In genomic region chr2:111897924-111898702, GRCh38 we compare ENCODE assay signal across 1 cellular context.
TF ChIP-seq lines count a peak whose summit lies in the region.

Gene MERTK, plus strand, starts transcription at chr2:111898607. Its CDS starts 129 bp downstream, at chr2:111898736.

TF ChIP-seq in HepG2, 621 proteins besides CTCF, POLR2A, EP300 and RAD21 (continued from another document and continues in another):
- TF ChIP-seq PRDM10 (CRISPR knock-in tag; IDR thresholded peaks at IDR 0.05; ENCODE audit: low read depth) = peak; percentile 87; the same call in 1 of the 2 replicates
- no peak for TF ChIP-seq SMARCE1 (IDR thresholded peaks at IDR 0.05; ENCODE audit: borderline replicate concordance)
- TF ChIP-seq RFXAP (CRISPR knock-in tag; IDR thresholded peaks at IDR 0.05; ENCODE audit: borderline replicate concordance) = peak; percentile 81; the same call in 1 of the 2 replicates
- no peak for TF ChIP-seq ZNF124 (CRISPR knock-in tag; IDR thresholded peaks at IDR 0.05)
- TF ChIP-seq HOXA7 (CRISPR knock-in tag; IDR thresholded peaks at IDR 0.05) = no peak
- TF ChIP-seq UBTF (CRISPR knock-in tag; IDR thresholded peaks at IDR 0.05) = peak; percentile 97
- peak; percentile 90; the same call in 1 of the 2 replicates for TF ChIP-seq KDM3A (CRISPR knock-in tag; IDR thresholded peaks at IDR 0.05; ENCODE audit: low read depth)
- TF ChIP-seq NFIB (CRISPR knock-in tag; IDR thresholded peaks at IDR 0.05; ENCODE audit: borderline replicate concordance) = no peak
- no peak; the same call in 1 of the 2 replicates for TF ChIP-seq E2F1 (CRISPR knock-in tag; IDR thresholded peaks at IDR 0.05)
- peak; percentile 78; the same call in 1 of the 2 replicates for TF ChIP-seq AHR (CRISPR knock-in tag; IDR thresholded peaks at IDR 0.05)
- no peak for TF ChIP-seq ZNF780A (CRISPR knock-in tag; IDR thresholded peaks at IDR 0.05)
- TF ChIP-seq SSRP1 (CRISPR knock-in tag; IDR thresholded peaks at IDR 0.05) = no peak; the same call in 1 of the 2 replicates
- no peak for TF ChIP-seq CC2D1A (CRISPR knock-in tag; IDR thresholded peaks at IDR 0.05)
- TF ChIP-seq CREM (IDR thresholded peaks at IDR 0.05) = no peak
- TF ChIP-seq CREM (CRISPR knock-in tag; IDR thresholded peaks at IDR 0.05) = 0 out of 2 replicates have a peak, but pooled peaks have one; percentile 14
- TF ChIP-seq SRSF4 (IDR thresholded peaks at IDR 0.05; ENCODE audit: low read depth, low read length, poor library complexity, severe bottlenecking) = no peak
- TF ChIP-seq REPIN1 (CRISPR knock-in tag; IDR thresholded peaks at IDR 0.05; ENCODE audit: borderline replicate concordance, low read depth) = no peak; the same call in 1 of the 2 replicates
- TF ChIP-seq ZNF44 (CRISPR knock-in tag; IDR thresholded peaks at IDR 0.05) = peak; percentile 94
- TF ChIP-seq ZSCAN29 (CRISPR knock-in tag; conservative IDR thresholded peaks at IDR 0.05) = 0 out of 2 replicates have a peak, but pooled peaks have one; percentile 10
- TF ChIP-seq ZNF224 (CRISPR knock-in tag; IDR thresholded peaks at IDR 0.05) = no peak
- TF ChIP-seq JUNB (CRISPR knock-in tag; IDR thresholded peaks at IDR 0.05; ENCODE audit: borderline replicate concordance) = no peak
- peak; percentile 97 for TF ChIP-seq KAT7 (CRISPR knock-in tag; IDR thresholded peaks at IDR 0.05; ENCODE audit: borderline replicate concordance)
- TF ChIP-seq PRMT3 (CRISPR knock-in tag; IDR thresholded peaks at IDR 0.05; ENCODE audit: borderline replicate concordance, low read depth) = no peak
- 0 out of 2 replicates have a peak, but pooled peaks have one; percentile 24 for TF ChIP-seq NFATC3 (CRISPR knock-in tag; IDR thresholded peaks at IDR 0.05)
- TF ChIP-seq ONECUT2 (CRISPR knock-in tag; IDR thresholded peaks at IDR 0.05) = no peak
- TF ChIP-seq FOXO4 (CRISPR knock-in tag; conservative IDR thresholded peaks at IDR 0.05) = no peak
- TF ChIP-seq ZNF703 (CRISPR knock-in tag; IDR thresholded peaks at IDR 0.05; ENCODE audit: borderline replicate concordance) = no peak
- TF ChIP-seq ZNF484 (CRISPR knock-in tag; IDR thresholded peaks at IDR 0.05; ENCODE audit: borderline replicate concordance, low read depth) = no peak
- no peak for TF ChIP-seq ZNF713 (CRISPR knock-in tag; IDR thresholded peaks at IDR 0.05)
- no peak for TF ChIP-seq AKNA (CRISPR knock-in tag; IDR thresholded peaks at IDR 0.05; ENCODE audit: borderline replicate concordance)
- TF ChIP-seq ZNF512 (CRISPR knock-in tag; IDR thresholded peaks at IDR 0.05) = peak; percentile 8; the same call in 1 of the 2 replicates
- peak; percentile 37; the same call in 1 of the 2 replicates for TF ChIP-seq HIVEP1 (CRISPR knock-in tag; IDR thresholded peaks at IDR 0.05)
- TF ChIP-seq E2F5 (CRISPR knock-in tag; conservative IDR thresholded peaks at IDR 0.05) = peak; percentile 50; the same call in 1 of the 2 replicates
- TF ChIP-seq ZNF746 (CRISPR knock-in tag; IDR thresholded peaks at IDR 0.05) = peak; percentile 86
- TF ChIP-seq ZNF784 (CRISPR knock-in tag; IDR thresholded peaks at IDR 0.05; ENCODE audit: borderline replicate concordance) = peak; percentile 57; the same call in 1 of the 2 replicates
- TF ChIP-seq PAXIP1 (CRISPR knock-in tag; conservative IDR thresholded peaks at IDR 0.05) = peak; percentile 43
- TF ChIP-seq MAFG (CRISPR knock-in tag; IDR thresholded peaks at IDR 0.05) = no peak
- peak; percentile 34; the same call in 1 of the 2 replicates for TF ChIP-seq TSC22D2 (CRISPR knock-in tag; IDR thresholded peaks at IDR 0.05; ENCODE audit: borderline replicate concordance)
- TF ChIP-seq JDP2 (CRISPR knock-in tag; IDR thresholded peaks at IDR 0.05; ENCODE audit: borderline replicate concordance) = no peak; the same call in 1 of the 2 replicates
- no peak for TF ChIP-seq ZNF615 (CRISPR knock-in tag; IDR thresholded peaks at IDR 0.05; ENCODE audit: borderline replicate concordance)
